ENCODE assay signal across 32 cellular contexts in genomic region chr7:155515318-155515717, GRCh38. TPM values are rescaled to one million over a fixed set of nuclear protein-coding genes. Genes with fewer than 3 reads are reported as not detected.
"Had no signal": no experiment of that assay in that cellular context is flagged by ENCODE, and none has a peak within 500 bp of the region (broad histone marks: within the 10 kb centered on the region; RNA-seq: fewer than 3 reads in every experiment).

No MANE protein-coding gene starts in this region.

- H3K27ac Mint-ChIP-seq: natural killer cell treated with Interleukin-12 subunit alpha and Interleukin-12 subunit beta and Interleukin-15 and Interleukin-18, amount 100 ng/mL, for 72 hours; nephron progenitor cell; progenitor cell of endocrine pancreas; stimulated activated effector memory CD8-positive, alpha-beta T cell treated with anti-CD3 and anti-CD28 coated beads, Interleukin-12 subunit alpha, Interleukin-12 subunit beta, amount 100 ng/mL, for 72 hours; stimulated activated naive B cell treated with anti-CD40 and anti-IgM and Interleukin-4, amounts not matched to agents 10 μg/mL and 1 μg/mL and 100 μg/mL, for 72 hours; stimulated activated naive CD8-positive, alpha-beta T cell treated with anti-CD3 and anti-CD28 coated beads, Interleukin-15, amount 100 ng/mL, for 72 hours; type B pancreatic cell had no signal

- H3K36me3 Mint-ChIP-seq: naive B cell; natural killer cell treated with Interleukin-12 subunit alpha and Interleukin-12 subunit beta and Interleukin-15 and Interleukin-18, amount 100 ng/mL, for 72 hours; stimulated activated effector memory CD8-positive, alpha-beta T cell treated with anti-CD3 and anti-CD28 coated beads, Interleukin-12 subunit alpha, Interleukin-12 subunit beta, amount 100 ng/mL, for 72 hours; stimulated activated naive B cell treated with anti-CD40 and anti-IgM and Interleukin-4, amounts not matched to agents 10 μg/mL and 1 μg/mL and 100 μg/mL, for 72 hours; type B pancreatic cell had no signal

- DNase-seq: naive B cell; naive thymus-derived CD8-positive, alpha-beta T cell; nephron progenitor cell; occipital lobe; ovary; posterior cingulate gyrus; psoas muscle; right cardiac atrium; right lobe of liver; sigmoid colon; small intestine; stimulated activated CD4-positive, alpha-beta T cell treated with anti-CD3 and anti-CD28 coated beads, Interleukin-15, amount 100 ng/mL, for 24 hours; stimulated activated CD4-positive, alpha-beta T cell treated with anti-CD3 and anti-CD28 coated beads, Interleukin-2, amount 100 ng/mL, for 24 hours; stimulated activated CD4-positive, alpha-beta T cell treated with anti-CD3 and anti-CD28 coated beads, Interleukin-2, amount 100 ng/mL, for 48 hours; stimulated activated CD4-positive, alpha-beta T cell treated with anti-CD3 and anti-CD28 coated beads, Interleukin-4, amount 100 ng/mL, for 24 hours; stimulated activated naive B cell treated with anti-CD40 and anti-IgM and Interleukin-4, amounts not matched to agents 10 μg/mL and 1 μg/mL and 100 μg/mL, for 72 hours; stimulated activated naive CD8-positive, alpha-beta T cell treated with anti-CD3 and anti-CD28 coated beads, Interleukin-15, amount 100 ng/mL, for 72 hours; stimulated activated naive CD8-positive, alpha-beta T cell treated with anti-CD3 and anti-CD28 coated beads, Interleukin-15, Interleukin-2, amounts not matched to agents 100 U/mL and 50 U/mL, for 24 hours; testis; tibial artery; transverse colon had no signal

- H3K9me3 Mint-ChIP-seq: natural killer cell treated with Interleukin-12 subunit alpha and Interleukin-12 subunit beta and Interleukin-15 and Interleukin-18, amount 100 ng/mL, for 72 hours; nephron progenitor cell; neural crest cell; stimulated activated effector memory CD8-positive, alpha-beta T cell treated with anti-CD3 and anti-CD28 coated beads, Interleukin-12 subunit alpha, Interleukin-12 subunit beta, amount 100 ng/mL, for 72 hours; stimulated activated naive B cell treated with anti-CD40 and anti-IgM and Interleukin-4, amounts not matched to agents 10 μg/mL and 1 μg/mL and 100 μg/mL, for 72 hours; stimulated activated naive CD8-positive, alpha-beta T cell treated with anti-CD3 and anti-CD28 coated beads, Interleukin-15, amount 100 ng/mL, for 72 hours; type B pancreatic cell had no signal

- H3K4me1 ChIP-seq: parathyroid adenoma, psoas muscle, right lobe of liver, sigmoid colon, suprapubic skin, testis, tibial artery, transverse colon, vagina had no signal

- H3K36me3 ChIP-seq: ovary, right lobe of liver, sigmoid colon, suprapubic skin, tibial artery, transverse colon, vagina had no signal

- H3K27me3 ChIP-seq: ovary, testis had no signal

- H3K4me1 Mint-ChIP-seq: stimulated activated effector memory CD8-positive, alpha-beta T cell treated with anti-CD3 and anti-CD28 coated beads, Interleukin-12 subunit alpha, Interleukin-12 subunit beta, amount 100 ng/mL, for 72 hours had no signal

- ATAC-seq: naive thymus-derived CD8-positive, alpha-beta T cell; natural killer cell treated with Interleukin-12 subunit alpha and Interleukin-12 subunit beta and Interleukin-15 and Interleukin-18, amount 100 ng/mL, for 72 hours; psoas muscle; right cardiac atrium; right lobe of liver; stimulated activated effector memory CD8-positive, alpha-beta T cell treated with anti-CD3 and anti-CD28 coated beads, Interleukin-12 subunit alpha, Interleukin-12 subunit beta, amount 100 ng/mL, for 72 hours; stimulated activated naive B cell treated with anti-CD40 and anti-IgM and Interleukin-4, amounts not matched to agents 10 μg/mL and 1 μg/mL and 100 μg/mL, for 72 hours; stimulated activated naive CD8-positive, alpha-beta T cell treated with anti-CD3 and anti-CD28 coated beads, Interleukin-15, amount 100 ng/mL, for 72 hours; stimulated activated naive CD8-positive, alpha-beta T cell treated with anti-CD3 and anti-CD28 coated beads, Interleukin-15, Interleukin-2, amounts not matched to agents 100 U/mL and 50 U/mL, for 24 hours had no signal

- H3K27ac ChIP-seq: ovary, parathyroid adenoma, psoas muscle, right lobe of liver, sigmoid colon, suprapubic skin, testis, tibial artery, transverse colon, vagina had no signal

- H3K9me3 ChIP-seq: ovary, psoas muscle, right lobe of liver, sigmoid colon, suprapubic skin, testis, tibial artery, transverse colon, vagina had no signal

- H3K4me3 ChIP-seq: ovary, psoas muscle, right lobe of liver, sigmoid colon, suprapubic skin, testis, tibial artery, transverse colon, vagina had no signal

- H3K4me3 Mint-ChIP-seq: naive thymus-derived CD8-positive, alpha-beta T cell; natural killer cell treated with Interleukin-12 subunit alpha and Interleukin-12 subunit beta and Interleukin-15 and Interleukin-18, amount 100 ng/mL, for 72 hours; nephron progenitor cell; neural crest cell; stimulated activated effector memory CD8-positive, alpha-beta T cell treated with anti-CD3 and anti-CD28 coated beads, Interleukin-12 subunit alpha, Interleukin-12 subunit beta, amount 100 ng/mL, for 72 hours; stimulated activated naive B cell treated with anti-CD40 and anti-IgM and Interleukin-4, amounts not matched to agents 10 μg/mL and 1 μg/mL and 100 μg/mL, for 72 hours; stimulated activated naive CD8-positive, alpha-beta T cell treated with anti-CD3 and anti-CD28 coated beads, Interleukin-15, amount 100 ng/mL, for 72 hours; type B pancreatic cell had no signal

RNA-seq across cellular contexts. Expression of gene CNPY1, which starts 31.0 kb away (rescaled TPM):
- total RNA-seq: naive thymus-derived CD8-positive, alpha-beta T cell; natural killer cell treated with Interleukin-12 subunit alpha and Interleukin-12 subunit beta and Interleukin-15 and Interleukin-18, amount 100 ng/mL, for 72 hours; osteoblast; ovary; progenitor cell of endocrine pancreas; psoas muscle; renal cortical epithelial cell; right cardiac atrium; sigmoid colon; suprapubic skin; transverse colon; ureter; vagina had no signal

RNA-seq across cellular contexts. Expression of gene EN2, which starts 57.4 kb away (rescaled TPM):
- total RNA-seq: naive thymus-derived CD8-positive, alpha-beta T cell; occipital lobe; progenitor cell of endocrine pancreas; right lobe of liver; transverse colon; ureter had no signal
